ENCODE assay signal across 22 cellular contexts in genomic region chr12:74408601-74409166, GRCh38.
DNase-seq lines count a peak whose midpoint lies in the region; ATAC-seq, FAIRE-seq and TF ChIP-seq lines count a peak whose summit lies in the region.
"Had no signal": no experiment of that assay in that cellular context is flagged by ENCODE, and none has a peak within 500 bp of the region (broad histone marks: within the 10 kb centered on the region; RNA-seq: fewer than 3 reads in every experiment).

No MANE protein-coding gene starts in this region.

- POLR2A ChIA-PET in H1 (lab: Charles Lee; ENCODE audit: partially characterized antibody), result interaction anchor here (1.2 kb wide), 1 partner anchor 11 kb away, joined by 4 read pairs; no protein-coding TSS in a partner anchor

- no peak overlapping the region for H3K14ac ChIP-seq in H1 (ENCODE audit: insufficient read length)

- peak overlapping the region in 1 of 2 experiments; percentile 25; a peak in 1 of 4 replicates for H3K4me2 ChIP-seq in H1 (ENCODE audit: insufficient read depth in 1 of 2, low read depth in 2 of 2, low read length in 2 of 2)
- H3K4me2 ChIP-seq: PC-9 had no signal

- no peak overlapping the region for H4K91ac ChIP-seq in H1 (replicated peaks; ENCODE audit: insufficient read length, low read length)

- H3K36me3 ChIP-seq in HUES64 (ENCODE audit: insufficient read depth, low read length) (no peaks in the 10 kb centered on the region), H1 (ENCODE audit: control insufficient read depth in 2 of 4, insufficient read depth in 4 of 4, low read length in 3 of 4) (no peaks in the 10 kb centered on the region; a peak in 1 of 8 replicates)
- H3K36me3 ChIP-seq: MG63 had no signal

- H2BK5ac ChIP-seq in H1 (ENCODE audit: low read depth, low read length), result no peak overlapping the region

- no peaks in the 10 kb centered on the region for H3K23me2 ChIP-seq in H1 (ENCODE audit: low read depth, low read length)

- no peak overlapping the region for H4K5ac ChIP-seq in H1 (ENCODE audit: insufficient read length, low read depth, low read length)

- H2AK5ac ChIP-seq in H1 (ENCODE audit: low read depth, low read length), result no peak overlapping the region

- no peaks in the 10 kb centered on the region for H4K20me1 ChIP-seq in H1 (replicated peaks in 1 of 2; ENCODE audit: control insufficient read depth in 1 of 2, insufficient read depth in 2 of 2, low read length in 2 of 2)

- peak; percentile 31 for DNase-seq in NCI-H510A treated with DMSO at 0.1 percent for 48 hours (lab: John Stamatoyannopoulos, UW)
- no peak for DNase-seq in NCI-H510A (lab: John Stamatoyannopoulos, UW)
- DNase-seq in H1 (ENCODE audit: low read depth in 1 of 2, low spot score in 2 of 2), result no peak
- DNase-seq in putamen (ENCODE audit: low spot score), result no peak
- DNase-seq in DMS153 (lab: John Stamatoyannopoulos, UW), result no peak
- DNase-seq: DMS79, HCEC 1CT, Kasumi-1, MG63, NCI-H1048, NCI-H1436, NCI-H1930, NCI-H226, NCI-H524 treated with DMSO at 0.1 percent for 48 hours, PC-9, RPMI8226, SHP77, SW 1271, T-helper 17 cell had no signal

- WGBS in HUES64, result 22% methylated on average over 1 of the region's 2 CpGs
- WGBS in H1 (ENCODE audit: extremely low coverage in 1 of 2, insufficient coverage in 1 of 2, insufficient read length in 1 of 2, insufficient replicate concordance in 2 of 2, low coverage in 1 of 2, low lambda C conversion rate in 2 of 2, missing lambda C conversion rate in 1 of 2), 2 experiments, result 43% methylated on average over 2 of the region's 2 CpGs; no CpG with 5 or more reads in 1 of the 2 experiments

- H3K23ac ChIP-seq in H1 (ENCODE audit: insufficient read length), result no peak overlapping the region

- TF ChIP-seq CTCF in H1 (IDR thresholded peaks at IDR 0.05; ENCODE audit: control extremely low read depth in 1 of 3, insufficient read depth in 1 of 3, low read depth in 1 of 3, low read length in 3 of 3), result no peak

- H3K4me1 ChIP-seq in HUES64 (ENCODE audit: insufficient read depth, low read length), result peaks cover 15% of the 10 kb centered on the region
- peaks cover 0 to 4% (median under 1%) of the 10 kb centered on the region in 4 experiments; a peak in 2 of 7 replicates for H3K4me1 ChIP-seq in H1 (replicated peaks in 1 of 4; ENCODE audit: control insufficient read depth in 3 of 4, insufficient read depth in 4 of 4, low read length in 3 of 4)

- CTCF ChIA-PET in H1 (lab: Charles Lee; ENCODE audit: partially characterized antibody), result interaction anchor here (0.8 to 1.5 kb wide), 3 partner anchors 43 to 297 kb away, joined by 3 to 4 read pairs (median 3); no protein-coding TSS in a partner anchor

- H4K8ac ChIP-seq in H1 (ENCODE audit: extremely low read depth, insufficient read depth, low read length), result no peak overlapping the region

- H2BK15ac ChIP-seq in H1 (ENCODE audit: low read length), result no peak overlapping the region

- H3K18ac ChIP-seq in H1 (ENCODE audit: extremely low read depth, low read length), result no peak overlapping the region

- H3K79me2 ChIP-seq in H1 (ENCODE audit: control insufficient read depth in 1 of 2, insufficient read depth in 2 of 2, low read length in 2 of 2), result no peaks in the 10 kb centered on the region

- no peak overlapping the region for H3K56ac ChIP-seq in H1 (replicated peaks; ENCODE audit: insufficient read length, low read depth, low read length)

- FAIRE-seq in H1 (lab: Jason Lieb, UNC), result no peak
- FAIRE-seq: HTR-8/SVneo had no signal

- no peak overlapping the region for H2BK12ac ChIP-seq in H1 (ENCODE audit: low read depth, low read length)

- H3K27ac ChIP-seq in HUES64 (ENCODE audit: low read depth, low read length) (peak overlapping the region; percentile 7; the same call in 1 of the 2 replicates), H1 (ENCODE audit: low read depth, low read length) (no peak overlapping the region)
- H3K27ac ChIP-seq: PC-9 had no signal

- no peak for TF ChIP-seq RAD21 in H1 (IDR thresholded peaks at IDR 0.05 in 1 of 2, conservative IDR thresholded peaks at IDR 0.05 in 1 of 2; ENCODE audit: low read depth in 2 of 2, low read length in 2 of 2)

- no peak overlapping the region for H2BK20ac ChIP-seq in H1 (ENCODE audit: low read length)

- TF ChIP-seq POLR2A in H1 (IDR thresholded peaks at IDR 0.05; ENCODE audit: control extremely low read depth in 1 of 2, low read depth in 2 of 2, low read length in 2 of 2), result no peak

- H3K9me3 ChIP-seq in HUES64 (ENCODE audit: insufficient read depth, low read depth, low read length), result no peaks in the 10 kb centered on the region
- H3K9me3 ChIP-seq in H1 (ENCODE audit: insufficient read depth in 2 of 2, low read depth in 1 of 2, low read length in 1 of 2), result no peaks in the 10 kb centered on the region
- H3K9me3 ChIP-seq: MG63 had no signal

- H2AFZ ChIP-seq in H1 (ENCODE audit: low read length), result no peak overlapping the region
- H2AFZ ChIP-seq: PC-9 had no signal

- H3K27me3 ChIP-seq in HUES64 (ENCODE audit: insufficient read depth, low read length) (no peaks in the 10 kb centered on the region), H1 (replicated peaks in 1 of 4; ENCODE audit: control insufficient read depth in 3 of 4, extremely low read depth in 1 of 4, insufficient read depth in 3 of 4, low read length in 3 of 4) (no peaks in the 10 kb centered on the region)
- H3K27me3 ChIP-seq: MG63 had no signal

- ATAC-seq in GM18520 (IDR thresholded peaks at IDR 0.05; ENCODE audit: unreplicated experiment), result no peak
- ATAC-seq: T-helper 17 cell had no signal

- H2BK120ac ChIP-seq in H1 (replicated peaks; ENCODE audit: low read depth, low read length), result no peak overlapping the region

- H3K9ac ChIP-seq in HUES64 (ENCODE audit: low read depth, low read length) (no peak overlapping the region), H1 (replicated peaks in 1 of 4; ENCODE audit: extremely low read depth in 1 of 4, low read depth in 3 of 4, low read length in 3 of 4) (no peak overlapping the region)

- H3K4ac ChIP-seq in H1 (replicated peaks; ENCODE audit: insufficient read length, low read depth, low read length), result no peak overlapping the region

- H3K4me3 ChIP-seq in HUES64 (ENCODE audit: low read length), result no peak overlapping the region
- no peak overlapping the region; a peak in 1 of 8 replicates for H3K4me3 ChIP-seq in H1 (ENCODE audit: extremely low read depth in 1 of 4, insufficient read depth in 2 of 4, low read depth in 3 of 4, low read length in 4 of 4)
- H3K4me3 ChIP-seq: MG63, PC-9 had no signal

- H3K79me1 ChIP-seq in H1 (ENCODE audit: low read depth, low read length), result no peaks in the 10 kb centered on the region

- peak in 1 of 2 experiments; percentile 39; a peak in 1 of 3 replicates for TF ChIP-seq EP300 in H1 (IDR thresholded peaks at IDR 0.05; ENCODE audit: borderline replicate concordance in 1 of 2, low read depth in 2 of 2, low read length in 2 of 2)

TF ChIP-seq in H1, 55 proteins besides CTCF, POLR2A, EP300 and RAD21 (continues in another document):
- TF ChIP-seq TEAD4 (IDR thresholded peaks at IDR 0.05; ENCODE audit: low read depth, low read length), result 0 out of 2 replicates have a peak, but pooled peaks have one; percentile 63
